In genomic region chr1:35707253-35708178, GRCh38 we compare ENCODE assay signal across 8 cellular contexts. TPM values are rescaled to one million over a fixed set of nuclear protein-coding genes. Genes with fewer than 3 reads are reported as not detected.
DNase-seq lines count a peak whose midpoint lies in the region; ATAC-seq and FAIRE-seq lines count a peak whose summit lies in the region.

No MANE protein-coding gene starts in this region.

- no peaks in the 10 kb centered on the region for H3K36me3 Mint-ChIP-seq in activated naive CD4-positive, alpha-beta T cell treated with anti-CD3 and anti-CD28 coated beads, Interleukin-2, amount 10 ng/mL, durations not matched to agents 7 days and 5 days

- no peak for FAIRE-seq in GM19239 (lab: Jason Lieb, UNC)

- peak overlapping the region; percentile 57 for H3K4me3 ChIP-seq in rectal smooth muscle tissue (ENCODE audit: low read length)

- CTCF ChIA-PET in activated naive CD4-positive, alpha-beta T cell treated with anti-CD3 and anti-CD28 coated beads, Interleukin-2, amount 10 ng/mL, durations not matched to agents 7 days and 5 days (lab: Charles Lee), result interaction anchor here (0.9 kb wide), 1 partner anchor 8 kb away, joined by 3 read pairs; no protein-coding TSS in a partner anchor

- no peaks in the 10 kb centered on the region for H3K9me3 Mint-ChIP-seq in activated naive CD4-positive, alpha-beta T cell treated with anti-CD3 and anti-CD28 coated beads, Interleukin-2, amount 10 ng/mL, durations not matched to agents 7 days and 5 days

- intact Hi-C loops in left cardiac atrium (cut with DNase I), result no loop called here
- intact Hi-C loops in posterior vena cava (cut with DNase I), result no loop called here

- H3K27me3 ChIP-seq in rectal smooth muscle tissue (ENCODE audit: control insufficient read depth, insufficient read depth, low read length), result peaks cover 16% of the 10 kb centered on the region

- no peaks in the 10 kb centered on the region for H3K36me3 ChIP-seq in rectal smooth muscle tissue (ENCODE audit: control insufficient read depth, insufficient read depth, low read length)

- H3K4me1 ChIP-seq in rectal smooth muscle tissue (ENCODE audit: control insufficient read depth, insufficient read depth, low read length), result peaks cover 3% of the 10 kb centered on the region

- no peak overlapping the region for H3K27ac ChIP-seq in rectal smooth muscle tissue (ENCODE audit: low read depth, low read length)

- H3K27me3 Mint-ChIP-seq in activated naive CD4-positive, alpha-beta T cell treated with anti-CD3 and anti-CD28 coated beads, Interleukin-2, amount 10 ng/mL, durations not matched to agents 7 days and 5 days, result peaks cover 79% of the 10 kb centered on the region

- peak overlapping the region; percentile 72 for H3K4me3 Mint-ChIP-seq in activated naive CD4-positive, alpha-beta T cell treated with anti-CD3 and anti-CD28 coated beads, Interleukin-2, amount 10 ng/mL, durations not matched to agents 7 days and 5 days

- H3K27ac Mint-ChIP-seq in activated naive CD4-positive, alpha-beta T cell treated with anti-CD3 and anti-CD28 coated beads, Interleukin-2, amount 10 ng/mL, durations not matched to agents 7 days and 5 days, result no peak overlapping the region

- H3K9ac ChIP-seq in rectal smooth muscle tissue (ENCODE audit: low read length), result no peak overlapping the region

- peaks cover 16% of the 10 kb centered on the region for H3K4me1 Mint-ChIP-seq in activated naive CD4-positive, alpha-beta T cell treated with anti-CD3 and anti-CD28 coated beads, Interleukin-2, amount 10 ng/mL, durations not matched to agents 7 days and 5 days

- ATAC-seq in left cardiac atrium (peak; percentile 65 to 80), GM18907 (IDR thresholded peaks at IDR 0.05; ENCODE audit: unreplicated experiment) (no peak)

- DNase-seq in GM19239 (ENCODE audit: insufficient read length, low spot score) (peak; percentile 41), NCI-H82 treated with DMSO at 0.1 percent for 48 hours (lab: John Stamatoyannopoulos, UW; ENCODE audit: unreplicated experiment) (peak; percentile 79), left cardiac atrium (peak; percentile 31), A172 (ENCODE audit: low spot score) (no peak), posterior vena cava (ENCODE audit: low spot score) (no peak)
- DNase-seq in activated naive CD4-positive, alpha-beta T cell treated with anti-CD3 and anti-CD28 coated beads, Interleukin-2, amount 10 ng/mL, durations not matched to agents 7 days and 5 days, result peak; percentile 58

RNA-seq across cellular contexts. Expression of gene C1orf216, which starts 11.2 kb away (rescaled TPM):
- total RNA-seq in left cardiac atrium, result 10 to 100 TPM; 12.9 to 15.0 TPM
- total RNA-seq in A172 (2014; rRNA removed; shearing (Covaris generic)), result 14.4 and 17.6 TPM in 2 replicates
- total RNA-seq in posterior vena cava, result 10 to 100 TPM; 16.6 to 18.0 TPM

Comparison
In these comparisons a context has a peak if more than half of its experiments do, and no peak if none do; other contexts are left out.
1. DNase-seq: peak in GM19239 (single experiment), NCI-H82 treated with DMSO at 0.1 percent for 48 hours (single experiment), activated naive CD4-positive, alpha-beta T cell treated with anti-CD3 and anti-CD28 coated beads, Interleukin-2, amount 10 ng/mL, durations not matched to agents 7 days and 5 days (single experiment) and left cardiac atrium (single experiment); none in A172 (single experiment) and posterior vena cava (single experiment).